In the genomic region with DNA sequence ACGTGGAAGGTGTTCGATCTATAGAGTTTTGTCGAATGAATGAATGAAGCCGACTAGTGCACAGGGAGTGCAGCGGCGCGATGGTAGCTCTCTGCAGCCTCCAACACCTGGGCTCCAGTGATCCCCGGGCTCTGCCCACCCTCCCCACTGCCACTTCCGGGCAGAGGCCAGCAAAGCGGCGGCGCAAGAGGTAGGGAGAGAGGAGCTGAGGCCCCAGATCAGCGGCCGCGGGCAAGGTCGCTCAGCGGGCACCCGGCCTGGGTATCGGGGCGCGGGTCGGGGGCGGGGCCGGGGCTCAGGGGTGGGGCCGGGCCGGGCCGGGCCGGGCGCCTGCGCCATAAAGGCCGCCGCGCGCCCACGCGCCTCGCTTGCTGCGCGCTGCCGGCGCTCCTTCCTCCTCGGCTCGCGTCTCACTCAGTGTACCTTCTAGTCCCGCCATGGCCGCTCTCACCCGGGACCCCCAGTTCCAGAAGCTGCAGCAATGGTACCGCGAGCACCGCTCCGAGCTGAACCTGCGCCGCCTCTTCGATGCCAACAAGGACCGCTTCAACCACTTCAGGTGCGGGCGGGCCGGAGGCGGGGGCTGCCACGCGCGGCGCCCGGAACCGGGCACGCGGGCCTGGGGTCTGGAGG, we compare ENCODE assay signal across 8 cellular contexts. TPM values are rescaled to one million over a fixed set of nuclear protein-coding genes. Genes with fewer than 3 reads are reported as not detected.
A peak's percentile ranks its signal among the peaks of the same experiment; 100 is the strongest.
DNase-seq lines count a peak whose midpoint lies in the region; ATAC-seq and TF ChIP-seq lines count a peak whose summit lies in the region.

A gene (plus strand): TSS at position 367 of the 633 bp plus-strand sequence. CDS start 71 bp downstream, at position 438.

- peak within 1 kb of the TSS; percentile 63 for H3K4me2 ChIP-seq in neural cell (ENCODE audit: low read length)

- peaks cover 43% of the 10 kb centered on the region for H3K36me3 Mint-ChIP-seq in stimulated activated naive CD8-positive, alpha-beta T cell treated with anti-CD3 and anti-CD28 coated beads, Interleukin-15, Interleukin-2, amounts not matched to agents 100 ng/mL and 50 ng/mL, for 24 hours (ENCODE audit: low read depth)

- no peaks in the 10 kb centered on the region for H3F3A ChIP-seq in neural cell (ENCODE audit: insufficient read depth, low read length, poor library complexity, severe bottlenecking)

- H3K4me1 Mint-ChIP-seq in stimulated activated naive CD8-positive, alpha-beta T cell treated with anti-CD3 and anti-CD28 coated beads, Interleukin-15, Interleukin-2, amounts not matched to agents 100 ng/mL and 50 ng/mL, for 24 hours (ENCODE audit: low read depth) = peaks cover 58% of the 10 kb centered on the region

- peak within 1 kb of the TSS; percentile 76 for H3K27ac ChIP-seq in KOPT-K1 (ENCODE audit: low read depth, low read length, poor library complexity, severe bottlenecking)
- H3K27ac ChIP-seq in neural cell (ENCODE audit: low read length) = peak within 1 kb of the TSS; percentile 53

- no peak for TF ChIP-seq RAD21 in neural cell (conservative IDR thresholded peaks at IDR 0.05)

- peak; percentile 34 for DNase-seq in DMS114 treated with DMSO at 0.1 percent for 48 hours (lab: John Stamatoyannopoulos, UW; ENCODE audit: unreplicated experiment)
- DNase-seq in SHP77 (lab: John Stamatoyannopoulos, UW) = peak; percentile 69 to 82
- peak; percentile 58 for DNase-seq in activated gamma-delta T cell (lab: John Stamatoyannopoulos, UW)
- peak; percentile 23 for DNase-seq in fibroblast of villous mesenchyme (ENCODE audit: low read depth)

- TF ChIP-seq CTCF in fibroblast of villous mesenchyme (IDR thresholded peaks at IDR 0.05; ENCODE audit: insufficient read depth, low read depth, low read length) (no peak), neural cell (IDR thresholded peaks at IDR 0.05; ENCODE audit: poor library complexity, severe bottlenecking) (no peak)

- H3K4me3 ChIP-seq in fibroblast of villous mesenchyme (ENCODE audit: low read depth, low read length) (peak within 1 kb of the TSS; percentile 78), neural cell (ENCODE audit: low read length) (peak within 1 kb of the TSS; percentile 90)

- no peaks in the 10 kb centered on the region for H3K9me2 ChIP-seq in neural cell (ENCODE audit: insufficient read depth, low read length)

- H3K27me3 Mint-ChIP-seq in stimulated activated naive CD8-positive, alpha-beta T cell treated with anti-CD3 and anti-CD28 coated beads, Interleukin-15, Interleukin-2, amounts not matched to agents 100 ng/mL and 50 ng/mL, for 24 hours = no peaks in the 10 kb centered on the region

- no peaks in the 10 kb centered on the region for H4K20me1 ChIP-seq in neural cell (ENCODE audit: insufficient read depth)

- peak within 1 kb of the TSS; percentile 42 for H2AFZ ChIP-seq in neural cell (ENCODE audit: low read depth, low read length)

- H3K9ac ChIP-seq in neural cell (ENCODE audit: low read length) = peak within 1 kb of the TSS; percentile 80

- H3K9me3 ChIP-seq in KOPT-K1 (ENCODE audit: insufficient read depth, low read length, poor library complexity, severe bottlenecking) (no peaks in the 10 kb centered on the region), neural cell (ENCODE audit: low read length) (no peaks in the 10 kb centered on the region)

- H3K36me3 ChIP-seq in KOPT-K1 (ENCODE audit: insufficient read depth, low read length) (peaks cover 41% of the 10 kb centered on the region), neural cell (ENCODE audit: insufficient read depth, low read length) (no peaks in the 10 kb centered on the region)

- peak; percentile 69 for ATAC-seq in GM21619 (IDR thresholded peaks at IDR 0.05; ENCODE audit: unreplicated experiment)

- peak within 1 kb of the TSS; percentile 98 for H3K4me3 Mint-ChIP-seq in stimulated activated naive CD8-positive, alpha-beta T cell treated with anti-CD3 and anti-CD28 coated beads, Interleukin-15, Interleukin-2, amounts not matched to agents 100 ng/mL and 50 ng/mL, for 24 hours

- H3K27me3 ChIP-seq in neural cell (ENCODE audit: insufficient read depth, low read depth, low read length) = no peaks in the 10 kb centered on the region

- no peak for TF ChIP-seq EP300 in neural cell (conservative IDR thresholded peaks at IDR 0.05; ENCODE audit: poor library complexity, severe bottlenecking)

- H3K27ac Mint-ChIP-seq in stimulated activated naive CD8-positive, alpha-beta T cell treated with anti-CD3 and anti-CD28 coated beads, Interleukin-15, Interleukin-2, amounts not matched to agents 100 ng/mL and 50 ng/mL, for 24 hours = peak within 1 kb of the TSS; percentile 92

- H3K9me3 Mint-ChIP-seq in stimulated activated naive CD8-positive, alpha-beta T cell treated with anti-CD3 and anti-CD28 coated beads, Interleukin-15, Interleukin-2, amounts not matched to agents 100 ng/mL and 50 ng/mL, for 24 hours = no peaks in the 10 kb centered on the region

- H3K79me2 ChIP-seq in neural cell (replicated peaks; ENCODE audit: insufficient read depth, low read length) = no peaks in the 10 kb centered on the region

TF ChIP-seq in neural cell, 6 proteins besides CTCF, POLR2A, EP300 and RAD21:
- TF ChIP-seq SMC3 (conservative IDR thresholded peaks at IDR 0.05; ENCODE audit: poor library complexity) (no peak), EZH2 (IDR thresholded peaks at IDR 0.05; ENCODE audit: borderline replicate concordance, insufficient read depth, low read length, poor library complexity, severe bottlenecking) (no peak), MXI1 (conservative IDR thresholded peaks at IDR 0.05; ENCODE audit: poor library complexity, severe bottlenecking) (peak; percentile 82), POLR2AphosphoS5 (IDR thresholded peaks at IDR 0.05) (peak; percentile 54)
- TF ChIP-seq, protein P1, sequence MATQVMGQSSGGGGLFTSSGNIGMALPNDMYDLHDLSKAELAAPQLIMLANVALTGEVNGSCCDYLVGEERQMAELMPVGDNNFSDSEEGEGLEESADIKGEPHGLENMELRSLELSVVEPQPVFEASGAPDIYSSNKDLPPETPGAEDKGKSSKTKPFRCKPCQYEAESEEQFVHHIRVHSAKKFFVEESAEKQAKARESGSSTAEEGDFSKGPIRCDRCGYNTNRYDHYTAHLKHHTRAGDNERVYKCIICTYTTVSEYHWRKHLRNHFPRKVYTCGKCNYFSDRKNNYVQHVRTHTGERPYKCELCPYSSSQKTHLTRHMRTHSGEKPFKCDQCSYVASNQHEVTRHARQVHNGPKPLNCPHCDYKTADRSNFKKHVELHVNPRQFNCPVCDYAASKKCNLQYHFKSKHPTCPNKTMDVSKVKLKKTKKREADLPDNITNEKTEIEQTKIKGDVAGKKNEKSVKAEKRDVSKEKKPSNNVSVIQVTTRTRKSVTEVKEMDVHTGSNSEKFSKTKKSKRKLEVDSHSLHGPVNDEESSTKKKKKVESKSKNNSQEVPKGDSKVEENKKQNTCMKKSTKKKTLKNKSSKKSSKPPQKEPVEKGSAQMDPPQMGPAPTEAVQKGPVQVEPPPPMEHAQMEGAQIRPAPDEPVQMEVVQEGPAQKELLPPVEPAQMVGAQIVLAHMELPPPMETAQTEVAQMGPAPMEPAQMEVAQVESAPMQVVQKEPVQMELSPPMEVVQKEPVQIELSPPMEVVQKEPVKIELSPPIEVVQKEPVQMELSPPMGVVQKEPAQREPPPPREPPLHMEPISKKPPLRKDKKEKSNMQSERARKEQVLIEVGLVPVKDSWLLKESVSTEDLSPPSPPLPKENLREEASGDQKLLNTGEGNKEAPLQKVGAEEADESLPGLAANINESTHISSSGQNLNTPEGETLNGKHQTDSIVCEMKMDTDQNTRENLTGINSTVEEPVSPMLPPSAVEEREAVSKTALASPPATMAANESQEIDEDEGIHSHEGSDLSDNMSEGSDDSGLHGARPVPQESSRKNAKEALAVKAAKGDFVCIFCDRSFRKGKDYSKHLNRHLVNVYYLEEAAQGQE (IDR thresholded peaks at IDR 0.05; ENCODE audit: borderline replicate concordance) = peak; percentile 15

RNA-seq across cellular contexts. Expression of the gene that starts here (rescaled TPM):
- 102 and 111 TPM in 2 replicates for total RNA-seq in fibroblast of villous mesenchyme
- polyA plus RNA-seq in neural cell = 113 and 124 TPM in 2 replicates
- 137 and 144 TPM in 2 replicates for polyA minus RNA-seq in neural cell

Comparison
In these comparisons a context has a peak if more than half of its experiments do, and no peak if none do; other contexts are left out.
1. Peak in every context shown above with its lines: DNase-seq, ATAC-seq, H3K4me3 ChIP-seq and H3K27ac ChIP-seq.
2. DNase-seq: peak in every context shown above with its lines; median percentile 76 in SHP77; 58 in activated gamma-delta T cell; 34 in DMS114 treated with DMSO at 0.1 percent for 48 hours; 23 in fibroblast of villous mesenchyme.